Comparison of ENCODE assay signal across 20 cellular contexts in the genomic region with DNA sequence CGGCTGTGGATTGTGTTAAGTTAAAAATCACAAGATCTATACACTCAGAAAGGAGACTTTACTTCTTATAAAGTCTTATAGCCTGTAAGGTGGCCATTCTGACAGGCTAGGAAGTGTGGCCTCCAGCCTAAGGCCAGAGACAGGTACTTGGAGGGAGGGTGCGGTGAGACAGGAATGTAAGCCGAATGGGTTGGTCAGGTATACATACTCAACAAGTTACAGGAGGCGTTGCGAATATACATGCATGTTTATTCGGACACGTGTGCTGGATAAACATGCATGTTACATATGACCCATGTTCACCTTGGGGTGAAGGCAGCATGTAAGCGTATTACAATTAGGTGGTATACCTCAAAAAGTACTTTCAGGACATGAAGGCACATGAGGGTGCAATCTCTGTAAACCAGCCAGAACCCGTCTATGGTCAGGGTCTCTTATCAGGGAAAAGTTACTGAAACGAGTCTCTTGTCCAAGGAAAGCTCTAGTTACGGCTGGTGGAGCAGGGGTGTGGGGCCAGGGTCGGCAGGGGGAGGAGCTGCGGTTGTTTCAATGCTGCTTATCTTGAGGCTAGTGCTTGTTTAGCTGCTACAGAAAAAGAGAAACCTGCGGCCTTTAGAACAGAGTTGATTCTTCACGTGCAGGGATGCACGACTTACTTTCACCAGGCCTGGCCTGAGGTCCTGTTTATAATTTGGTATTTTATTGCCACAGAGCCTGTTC. TPM values are rescaled to one million over a fixed set of nuclear protein-coding genes. Genes with fewer than 3 reads are reported as not detected.
DNase-seq lines count a peak whose midpoint lies in the region; ATAC-seq and TF ChIP-seq lines count a peak whose summit lies in the region.
"Had no signal": no experiment of that assay in that cellular context is flagged by ENCODE, and none has a peak within 500 bp of the region (broad histone marks: within the 10 kb centered on the region; RNA-seq: fewer than 3 reads in every experiment).

No MANE protein-coding gene starts in this region.

- no peaks in the 10 kb centered on the region for H3K9me3 ChIP-seq in IMR-90 (ENCODE audit: control insufficient read depth, insufficient read depth, low read length)
- H3K9me3 ChIP-seq: thoracic aorta had no signal

- dilution Hi-C loops in IMR-90 (cut with HindIII; ENCODE audit: low sequenced_read_pairs, unreplicated experiment), result no loop called here

- H4K5ac ChIP-seq in IMR-90 (ENCODE audit: low read depth, low read length), result no peak overlapping the region

- ATAC-seq in activated CD4-positive, alpha-beta T cell treated with anti-CD3 and anti-CD28 coated beads for 36 hours, result no peak
- ATAC-seq in IMR-90 (ENCODE audit: low read depth) (no peak), HG02884 (IDR thresholded peaks at IDR 0.05; ENCODE audit: unreplicated experiment) (no peak), GM21360 (IDR thresholded peaks at IDR 0.05; ENCODE audit: unreplicated experiment) (no peak)
- ATAC-seq: activated naive CD8-positive, alpha-beta T cell treated with anti-CD3 and anti-CD28 coated beads, Interleukin-2, amount 50 U/mL, for 24 hours; foreskin keratinocyte had no signal

- H3K14ac ChIP-seq in IMR-90 (replicated peaks; ENCODE audit: low read depth, low read length), result no peak overlapping the region

- POLR2A ChIA-PET in activated CD4-positive, alpha-beta T cell treated with anti-CD3 and anti-CD28 coated beads for 36 hours (lab: Charles Lee), result no interaction called here
- POLR2A ChIA-PET in IMR-90 (lab: Charles Lee; ENCODE audit: unreplicated experiment), result no interaction called here

- TF ChIP-seq CTCF in IMR-90 (conservative IDR thresholded peaks at IDR 0.05; ENCODE audit: low read depth, low read length), result no peak
- TF ChIP-seq CTCF in progenitor cell of endocrine pancreas (IDR thresholded peaks at IDR 0.05; ENCODE audit: unreplicated experiment), result no peak

- peak overlapping the region; percentile 9; the same call in 1 of the 2 replicates for H2BK120ac ChIP-seq in IMR-90 (ENCODE audit: low read depth, low read length)

- no peaks in the 10 kb centered on the region for H3K27me3 Mint-ChIP-seq in activated CD4-positive, alpha-beta T cell treated with anti-CD3 and anti-CD28 coated beads, Interleukin-2, amount 10 ng/mL, durations not matched to agents 24 days and 14 days
- H3K27me3 Mint-ChIP-seq in activated CD4-positive, alpha-beta T cell treated with anti-CD3 and anti-CD28 coated beads for 36 hours, result no peaks in the 10 kb centered on the region
- peaks cover 3% of the 10 kb centered on the region for H3K27me3 Mint-ChIP-seq in progenitor cell of endocrine pancreas
- H3K27me3 Mint-ChIP-seq: activated B cell treated with CpG ODN at 0.5 μM for 24 hours; activated naive CD8-positive, alpha-beta T cell treated with anti-CD3 and anti-CD28 coated beads, Interleukin-2, amount 50 U/mL, for 24 hours; memory B cell had no signal

- no peak overlapping the region for H2AK9ac ChIP-seq in IMR-90 (replicated peaks; ENCODE audit: low read depth, low read length, poor library complexity)

- peaks cover 10% of the 10 kb centered on the region; the same call in 1 of the 2 replicates for H4K20me1 ChIP-seq in IMR-90 (ENCODE audit: insufficient read depth, low read length)

- TF ChIP-seq RAD21 in IMR-90 (IDR thresholded peaks at IDR 0.05; ENCODE audit: low read length), result no peak

- no peak overlapping the region for H3K9ac ChIP-seq in IMR-90 (ENCODE audit: low read depth, low read length)

- TF ChIP-seq POLR2A in IMR-90 (IDR thresholded peaks at IDR 0.05; ENCODE audit: low read depth, low read length) (no peak), erythroblast (IDR thresholded peaks at IDR 0.05; ENCODE audit: low read length) (peak; percentile 13)

- no peak overlapping the region for H4K8ac ChIP-seq in IMR-90 (ENCODE audit: low read depth in 2 of 2, low read length in 2 of 2)

- no peak overlapping the region for H2BK5ac ChIP-seq in IMR-90 (ENCODE audit: low read depth, low read length, poor library complexity, severe bottlenecking)

- intact Hi-C loops in activated CD4-positive, alpha-beta T cell treated with anti-CD3 and anti-CD28 coated beads, Interleukin-2, amount 10 ng/mL, durations not matched to agents 24 days and 14 days (cut with micrococcal nuclease), result no loop called here
- intact Hi-C loops in activated CD4-positive, alpha-beta T cell treated with anti-CD3 and anti-CD28 coated beads for 36 hours (cut with DNase I, micrococcal nuclease), result loop anchor here (2.0 to 10.0 kb wide), 5 partner anchors 17 to 775 kb away; a partner anchor contains a TSS
- intact Hi-C loops in IMR-90 (cut with micrococcal nuclease), result no loop called here

- peaks cover 0 to 37% of the 10 kb centered on the region in 2 experiments; a peak in 2 of 4 replicates for H3K79me1 ChIP-seq in IMR-90 (ENCODE audit: low read depth in 1 of 2, low read length in 2 of 2)

- in situ Hi-C loops in IMR-90 (cut with MboI; ENCODE audit: low sequenced_read_pairs), result no loop called here

- H3K4me1 ChIP-seq in IMR-90 (ENCODE audit: control insufficient read depth, insufficient read depth, low read length), result peaks cover 24% of the 10 kb centered on the region

- H3K36me3 ChIP-seq in IMR-90 (ENCODE audit: control insufficient read depth, insufficient read depth, low read length), result no peaks in the 10 kb centered on the region
- H3K36me3 ChIP-seq: thoracic aorta had no signal

- no peak overlapping the region for H3K56ac ChIP-seq in IMR-90 (ENCODE audit: extremely low read depth, insufficient read depth, low read length)

- H4K91ac ChIP-seq in IMR-90 (ENCODE audit: insufficient read depth, low read depth, low read length), result peak overlapping the region; percentile 13; the same call in 1 of the 2 replicates

- peak overlapping the region; percentile 10 for H3K4me3 Mint-ChIP-seq in activated CD4-positive, alpha-beta T cell treated with anti-CD3 and anti-CD28 coated beads, Interleukin-2, amount 10 ng/mL, durations not matched to agents 24 days and 14 days
- H3K4me3 Mint-ChIP-seq in activated CD4-positive, alpha-beta T cell treated with anti-CD3 and anti-CD28 coated beads for 36 hours, result no peak overlapping the region
- H3K4me3 Mint-ChIP-seq in progenitor cell of endocrine pancreas (ENCODE audit: low read depth), result peak overlapping the region; percentile 52
- H3K4me3 Mint-ChIP-seq: activated B cell treated with CpG ODN at 0.5 μM for 24 hours; activated naive CD8-positive, alpha-beta T cell treated with anti-CD3 and anti-CD28 coated beads, Interleukin-2, amount 50 U/mL, for 24 hours; memory B cell had no signal

- peaks cover 22% of the 10 kb centered on the region for H3K9me1 ChIP-seq in IMR-90 (ENCODE audit: insufficient read depth, low read length)

- H2AFZ ChIP-seq in IMR-90 (replicated peaks; ENCODE audit: low read length, poor library complexity), result peak overlapping the region; percentile 13

- peak overlapping the region; percentile 80; the same call in 2 of the 3 replicates for H2BK15ac ChIP-seq in IMR-90 (ENCODE audit: low read depth, low read length)

- no peak overlapping the region for H3K18ac ChIP-seq in IMR-90 (ENCODE audit: low read depth, low read length)

- WGBS in IMR-90 (ENCODE audit: extremely low coverage in 2 of 2, insufficient read length in 1 of 2), 2 experiments, result 86% methylated on average over 8 of the region's 16 CpGs; no CpG with 5 or more reads in 1 of the 2 experiments

- no peak overlapping the region for H3K4me3 ChIP-seq in IMR-90 (ENCODE audit: insufficient read depth, low read depth, low read length)
- H3K4me3 ChIP-seq: thoracic aorta had no signal

- DNase-seq in activated CD4-positive, alpha-beta T cell treated with anti-CD3 and anti-CD28 coated beads, Interleukin-2, amount 10 ng/mL, durations not matched to agents 24 days and 14 days, result no peak
- no peak for DNase-seq in activated CD4-positive, alpha-beta T cell treated with anti-CD3 and anti-CD28 coated beads for 36 hours
- DNase-seq in IMR-90 (no peak), erythroblast (lab: John Stamatoyannopoulos, UW) (peak; percentile 60 to 82), progenitor cell of endocrine pancreas (ENCODE audit: low spot score, unreplicated experiment) (no peak), CD1c-positive myeloid dendritic cell (ENCODE audit: extremely low spot score) (no peak)
- DNase-seq: activated B cell treated with CpG ODN at 0.5 μM for 24 hours; activated CD8-positive, alpha-beta memory T cell treated with anti-CD3 and anti-CD28 coated beads, Interleukin-2, amount 50 U/mL, for 48 hours; activated naive CD8-positive, alpha-beta T cell treated with anti-CD3 and anti-CD28 coated beads, Interleukin-2, amount 50 U/mL, for 24 hours; cerebellar nuclear complex; foreskin keratinocyte; NCI-H187 treated with DMSO at 0.1 percent for 48 hours; NCI-H524; stimulated activated CD4-positive, alpha-beta T cell treated with anti-CD3 and anti-CD28 coated beads, Interleukin-4, amount 100 ng/mL, for 24 hours had no signal

- H2BK20ac ChIP-seq in IMR-90 (ENCODE audit: low read depth, low read length), result peak overlapping the region; percentile 55; the same call in 1 of the 2 replicates

- H3K4me2 ChIP-seq in IMR-90 (ENCODE audit: low read depth, low read length), result no peak overlapping the region

- peak overlapping the region; percentile 62; the same call in 1 of the 2 replicates for H3K4ac ChIP-seq in IMR-90 (ENCODE audit: low read depth, low read length)

- no peaks in the 10 kb centered on the region for H3K27me3 ChIP-seq in IMR-90 (ENCODE audit: control insufficient read depth, insufficient read depth, low read length)
- H3K27me3 ChIP-seq: foreskin keratinocyte had no signal

- peaks cover 8% of the 10 kb centered on the region for H3K36me3 Mint-ChIP-seq in activated CD4-positive, alpha-beta T cell treated with anti-CD3 and anti-CD28 coated beads, Interleukin-2, amount 10 ng/mL, durations not matched to agents 24 days and 14 days (ENCODE audit: low read depth)
- peaks cover 13% of the 10 kb centered on the region for H3K36me3 Mint-ChIP-seq in activated CD4-positive, alpha-beta T cell treated with anti-CD3 and anti-CD28 coated beads for 36 hours (ENCODE audit: low read depth)
- no peaks in the 10 kb centered on the region for H3K36me3 Mint-ChIP-seq in progenitor cell of endocrine pancreas (ENCODE audit: insufficient read depth)
- H3K36me3 Mint-ChIP-seq: memory B cell had no signal

- CTCF ChIA-PET in activated CD4-positive, alpha-beta T cell treated with anti-CD3 and anti-CD28 coated beads for 36 hours (lab: Charles Lee), result interaction anchor here (0.6 to 0.8 kb wide), 2 partner anchors 61 to 111 kb away, joined by 3 read pairs; a partner anchor contains a TSS
- CTCF ChIA-PET in IMR-90 (lab: Yijun Ruan, JAX), result no interaction called here

- no TSS peak for BruUV-seq in IMR-90 (replicated peaks; lab: Mats Ljungman, UMichigan)

- H3K9me3 Mint-ChIP-seq in activated CD4-positive, alpha-beta T cell treated with anti-CD3 and anti-CD28 coated beads, Interleukin-2, amount 10 ng/mL, durations not matched to agents 24 days and 14 days, result no peaks in the 10 kb centered on the region
- no peaks in the 10 kb centered on the region for H3K9me3 Mint-ChIP-seq in activated CD4-positive, alpha-beta T cell treated with anti-CD3 and anti-CD28 coated beads for 36 hours (ENCODE audit: low read depth)
- H3K9me3 Mint-ChIP-seq in progenitor cell of endocrine pancreas (ENCODE audit: low read depth), result no peaks in the 10 kb centered on the region
- H3K9me3 Mint-ChIP-seq: activated B cell treated with CpG ODN at 0.5 μM for 24 hours; activated naive CD8-positive, alpha-beta T cell treated with anti-CD3 and anti-CD28 coated beads, Interleukin-2, amount 50 U/mL, for 24 hours; memory B cell had no signal

- H3K27ac ChIP-seq in IMR-90 (ENCODE audit: insufficient read depth, low read length), result no peak overlapping the region
- H3K27ac ChIP-seq: foreskin keratinocyte, thoracic aorta had no signal

- no peak overlapping the region for H3K23ac ChIP-seq in IMR-90 (ENCODE audit: low read depth, low read length)

- H3K4me1 Mint-ChIP-seq in activated CD4-positive, alpha-beta T cell treated with anti-CD3 and anti-CD28 coated beads, Interleukin-2, amount 10 ng/mL, durations not matched to agents 24 days and 14 days, result peaks cover 29% of the 10 kb centered on the region
- peaks cover 57% of the 10 kb centered on the region for H3K4me1 Mint-ChIP-seq in activated CD4-positive, alpha-beta T cell treated with anti-CD3 and anti-CD28 coated beads for 36 hours
- peaks cover 24% of the 10 kb centered on the region for H3K4me1 Mint-ChIP-seq in progenitor cell of endocrine pancreas (ENCODE audit: low read depth)

- H2AK5ac ChIP-seq in IMR-90 (ENCODE audit: low read depth, low read length), result peak overlapping the region; percentile 59

- H3K27ac Mint-ChIP-seq in activated CD4-positive, alpha-beta T cell treated with anti-CD3 and anti-CD28 coated beads, Interleukin-2, amount 10 ng/mL, durations not matched to agents 24 days and 14 days, result no peak overlapping the region
- no peak overlapping the region for H3K27ac Mint-ChIP-seq in activated CD4-positive, alpha-beta T cell treated with anti-CD3 and anti-CD28 coated beads for 36 hours
- peak overlapping the region; percentile 88 for H3K27ac Mint-ChIP-seq in progenitor cell of endocrine pancreas
- H3K27ac Mint-ChIP-seq: activated B cell treated with CpG ODN at 0.5 μM for 24 hours; activated naive CD8-positive, alpha-beta T cell treated with anti-CD3 and anti-CD28 coated beads, Interleukin-2, amount 50 U/mL, for 24 hours; memory B cell had no signal

RNA-seq across cellular contexts. Expression of a gene that starts 16.5 kb away (rescaled TPM):
- 137 and 146 TPM in 2 replicates for total RNA-seq in activated CD4-positive, alpha-beta T cell treated with anti-CD3 and anti-CD28 coated beads, Interleukin-2, amount 10 ng/mL, durations not matched to agents 24 days and 14 days
- 100 to 1,000 TPM; 118 to 182 TPM for total RNA-seq in activated CD4-positive, alpha-beta T cell treated with anti-CD3 and anti-CD28 coated beads for 36 hours
- total RNA-seq in IMR-90 (2012; rRNA removed) (38.3 and 47.1 TPM in 2 replicates), progenitor cell of endocrine pancreas (224 and 227 TPM in 2 replicates)
- polyA plus RNA-seq in IMR-90 (2012; rRNA removed), result 144 and 186 TPM in 2 replicates
- 131 and 159 TPM in 2 replicates for polyA plus RNA-seq in IMR-90 (2012; cell fraction: cytosol; rRNA removed)
- polyA plus RNA-seq in IMR-90 (2012; cell fraction: nucleus; rRNA removed; ENCODE audit: low replicate concordance), result 373 and 817 TPM in 2 replicates

RNA-seq across cellular contexts. Expression of a gene that starts 27.4 kb away (rescaled TPM):
- 413 and 415 TPM in 2 replicates for total RNA-seq in activated CD4-positive, alpha-beta T cell treated with anti-CD3 and anti-CD28 coated beads, Interleukin-2, amount 10 ng/mL, durations not matched to agents 24 days and 14 days
- 100 to 1,000 TPM; 614 to 725 TPM for total RNA-seq in activated CD4-positive, alpha-beta T cell treated with anti-CD3 and anti-CD28 coated beads for 36 hours
- not detected in 2 replicates for total RNA-seq in IMR-90 (2012; rRNA removed)
- not detected in 2 replicates for polyA plus RNA-seq in IMR-90 (2012; rRNA removed)
- 0.18 TPM in 1 of 2 replicates, not detected in the other for polyA plus RNA-seq in IMR-90 (2012; cell fraction: cytosol; rRNA removed)
- polyA plus RNA-seq in IMR-90 (2012; cell fraction: nucleus; rRNA removed; ENCODE audit: low replicate concordance), result 0.12 and 0.16 TPM in 2 replicates
- total RNA-seq in progenitor cell of endocrine pancreas, result 0.31 and 0.46 TPM in 2 replicates
- total RNA-seq: foreskin keratinocyte, HT-29, OCI-LY7 had no signal
- polyA plus RNA-seq: foreskin keratinocyte had no signal

RNA-seq across cellular contexts. Expression of a gene that starts 43.6 kb away (rescaled TPM):
- 4.3 and 4.6 TPM in 2 replicates for total RNA-seq in activated CD4-positive, alpha-beta T cell treated with anti-CD3 and anti-CD28 coated beads, Interleukin-2, amount 10 ng/mL, durations not matched to agents 24 days and 14 days
- total RNA-seq in activated CD4-positive, alpha-beta T cell treated with anti-CD3 and anti-CD28 coated beads for 36 hours, result 10 to 100 TPM in 1 of 2 experiments, 1 to 10 TPM in 1; 9.0 to 10.9 TPM
- 1.7 and 2.3 TPM in 2 replicates for total RNA-seq in IMR-90 (2012; rRNA removed)
- polyA plus RNA-seq in IMR-90 (2012; rRNA removed), result 4.4 and 5.2 TPM in 2 replicates
- 4.9 and 10.8 TPM in 2 replicates for polyA plus RNA-seq in IMR-90 (2012; cell fraction: cytosol; rRNA removed)
- polyA plus RNA-seq in IMR-90 (2012; cell fraction: nucleus; rRNA removed; ENCODE audit: low replicate concordance), result 1.2 and 2.4 TPM in 2 replicates
- not detected in 2 replicates for total RNA-seq in progenitor cell of endocrine pancreas
- total RNA-seq: activated B cell treated with CpG ODN at 0.5 μM for 24 hours, OCI-LY7 had no signal

Comparison
In these comparisons a context has a peak if more than half of its experiments do, and no peak if none do; other contexts are left out.
1. intact Hi-C loops: an anchor here in activated CD4-positive, alpha-beta T cell treated with anti-CD3 and anti-CD28 coated beads for 36 hours (2.0 to 10.0 kb wide); none called in activated CD4-positive, alpha-beta T cell treated with anti-CD3 and anti-CD28 coated beads, Interleukin-2, amount 10 ng/mL, durations not matched to agents 24 days and 14 days and IMR-90.
2. DNase-seq: peak in erythroblast (2 of 2); none in activated CD4-positive, alpha-beta T cell treated with anti-CD3 and anti-CD28 coated beads, Interleukin-2, amount 10 ng/mL, durations not matched to agents 24 days and 14 days (single experiment), activated CD4-positive, alpha-beta T cell treated with anti-CD3 and anti-CD28 coated beads for 36 hours (single experiment), IMR-90 (single experiment), progenitor cell of endocrine pancreas (single experiment) and CD1c-positive myeloid dendritic cell (single experiment).
3. RNA of a gene that starts 27.4 kb away (total RNA-seq): 614 to 725 TPM in activated CD4-positive, alpha-beta T cell treated with anti-CD3 and anti-CD28 coated beads for 36 hours and 413 to 415 TPM in activated CD4-positive, alpha-beta T cell treated with anti-CD3 and anti-CD28 coated beads, Interleukin-2, amount 10 ng/mL, durations not matched to agents 24 days and 14 days; 0.31 to 0.46 TPM in progenitor cell of endocrine pancreas and not detected in IMR-90; every median in the first group is over 100 times any median in the second.